28 cellular contexts compared by ENCODE assay signal in genomic region chr11:57728829-57729228, GRCh38. TPM values are rescaled to one million over a fixed set of nuclear protein-coding genes. Genes with fewer than 3 reads are reported as not detected.
A peak's percentile ranks its signal among the peaks of the same experiment; 100 is the strongest.
DNase-seq lines count a peak whose midpoint lies in the region; ATAC-seq and TF ChIP-seq lines count a peak whose summit lies in the region.
"Had no signal": no experiment of that assay in that cellular context is flagged by ENCODE, and none has a peak within 500 bp of the region (broad histone marks: within the 10 kb centered on the region; RNA-seq: fewer than 3 reads in every experiment).

No MANE protein-coding gene starts in this region.

- H3K4me3 ChIP-seq in HUES64 (ENCODE audit: low read length), result no peak overlapping the region
- no peak overlapping the region for H3K4me3 ChIP-seq in uterus
- H3K4me3 ChIP-seq: adrenal gland had no signal

- peak in 1 of 2 donors; percentile 24 for ATAC-seq in activated naive CD4-positive, alpha-beta T cell treated with anti-CD3 and anti-CD28 coated beads, Interleukin-2, amount 50 U/mL, for 72 hours
- ATAC-seq in effector memory CD8-positive, alpha-beta T cell (replicated peaks), result no peak
- ATAC-seq in stimulated activated effector memory CD8-positive, alpha-beta T cell treated with anti-CD3 and anti-CD28 coated beads, Interleukin-12 subunit alpha, Interleukin-12 subunit beta, amount 100 ng/mL, for 72 hours, result peak; percentile 28
- no peak for ATAC-seq in GM21528 (IDR thresholded peaks at IDR 0.05; ENCODE audit: low FRiP score, unreplicated experiment)
- ATAC-seq: right cardiac atrium, SK-N-SH treated with all-trans-retinoic acid at 6 μM for 48 hours had no signal

- TF ChIP-seq CTCF in uterus (IDR thresholded peaks at IDR 0.05), result no peak

- 69% methylated on average over 7 of the region's 7 CpGs for WGBS in HUES64

- TF ChIP-seq POLR2A in uterus (IDR thresholded peaks at IDR 0.05), result no peak

- H3K9me3 Mint-ChIP-seq in activated naive CD4-positive, alpha-beta T cell treated with anti-CD3 and anti-CD28 coated beads, Interleukin-2, amount 50 U/mL, for 72 hours, result no peaks in the 10 kb centered on the region
- H3K9me3 Mint-ChIP-seq in activated naive CD4-positive, alpha-beta T cell treated with anti-CD3 and anti-CD28 coated beads for 36 hours, result no peaks in the 10 kb centered on the region
- H3K9me3 Mint-ChIP-seq in effector memory CD8-positive, alpha-beta T cell, result no peaks in the 10 kb centered on the region
- no peaks in the 10 kb centered on the region for H3K9me3 Mint-ChIP-seq in stimulated activated effector memory CD8-positive, alpha-beta T cell treated with anti-CD3 and anti-CD28 coated beads, Interleukin-12 subunit alpha, Interleukin-12 subunit beta, amount 100 ng/mL, for 72 hours
- H3K9me3 Mint-ChIP-seq: activated T-helper 2 cell treated with anti-CD3 and anti-CD28 coated beads, Interferon-gamma antibody, Interleukin-2, Interleukin-4, amounts not matched to agents 10 μg/mL and 5 μg/mL and 100 μg/mL, durations not matched to agents 14 hours and 24 hours and 36 hours had no signal

- H3K9me3 ChIP-seq in HUES64 (ENCODE audit: insufficient read depth, low read depth, low read length) (no peaks in the 10 kb centered on the region), uterus (no peaks in the 10 kb centered on the region)
- H3K9me3 ChIP-seq: adrenal gland had no signal

- peak overlapping the region; percentile 56 to 72 for H3K27ac Mint-ChIP-seq in activated naive CD4-positive, alpha-beta T cell treated with anti-CD3 and anti-CD28 coated beads, Interleukin-2, amount 50 U/mL, for 72 hours
- H3K27ac Mint-ChIP-seq in activated naive CD4-positive, alpha-beta T cell treated with anti-CD3 and anti-CD28 coated beads for 36 hours, result no peak overlapping the region
- peak overlapping the region; percentile 53 to 85 for H3K27ac Mint-ChIP-seq in effector memory CD8-positive, alpha-beta T cell
- H3K27ac Mint-ChIP-seq in stimulated activated effector memory CD8-positive, alpha-beta T cell treated with anti-CD3 and anti-CD28 coated beads, Interleukin-12 subunit alpha, Interleukin-12 subunit beta, amount 100 ng/mL, for 72 hours, result peak overlapping the region; percentile 81
- H3K27ac Mint-ChIP-seq: activated T-helper 2 cell treated with anti-CD3 and anti-CD28 coated beads, Interferon-gamma antibody, Interleukin-2, Interleukin-4, amounts not matched to agents 10 μg/mL and 5 μg/mL and 100 μg/mL, durations not matched to agents 14 hours and 24 hours and 36 hours had no signal

- no peak for DNase-seq in activated naive CD4-positive, alpha-beta T cell treated with anti-CD3 and anti-CD28 coated beads, Interleukin-2, amount 50 U/mL, for 72 hours (ENCODE audit: low spot score in 2 of 2)
- DNase-seq in activated naive CD4-positive, alpha-beta T cell treated with anti-CD3 and anti-CD28 coated beads for 36 hours, result no peak
- no peak for DNase-seq in effector memory CD8-positive, alpha-beta T cell
- DNase-seq in stimulated activated effector memory CD8-positive, alpha-beta T cell treated with anti-CD3 and anti-CD28 coated beads, Interleukin-12 subunit alpha, Interleukin-12 subunit beta, amount 100 ng/mL, for 72 hours (ENCODE audit: low spot score in 2 of 2), result no peak
- no peak for DNase-seq in uterus
- no peak for DNase-seq in iPS-NIHi7 (ENCODE audit: extremely low spot score)
- DNase-seq: activated CD4-positive, alpha-beta T cell treated with anti-CD3 and anti-CD28 coated beads for 1 hour; adrenal gland; C1 segment of cervical spinal cord; cortex of kidney; EL; kidney glomerular epithelial cell; mammary epithelial cell; MM.1S; NCI-H1436; NCI-H2107; NCI-H510A; right cardiac atrium; stimulated activated CD4-positive, alpha-beta T cell treated with anti-CD3 and anti-CD28 coated beads, Interleukin-12 subunit alpha, Interleukin-12 subunit beta, amount 100 ng/mL, for 4 hours; substantia nigra; T1000 had no signal

- CTCF ChIA-PET in activated naive CD4-positive, alpha-beta T cell treated with anti-CD3 and anti-CD28 coated beads for 36 hours (lab: Charles Lee), result interaction anchor here (1.1 kb wide), 1 partner anchor 72 kb away, joined by 4 read pairs; no protein-coding TSS in a partner anchor

- H3K27ac ChIP-seq in HUES64 (ENCODE audit: low read depth, low read length) (peak overlapping the region; percentile 32; the same call in 1 of the 2 replicates), uterus (no peak overlapping the region)
- H3K27ac ChIP-seq: adrenal gland, RWPE1 had no signal

- H3K36me3 ChIP-seq in HUES64 (ENCODE audit: insufficient read depth, low read length) (peaks cover 10% of the 10 kb centered on the region), uterus (no peaks in the 10 kb centered on the region)
- H3K36me3 ChIP-seq: adrenal gland had no signal

- intact Hi-C loops in activated naive CD4-positive, alpha-beta T cell treated with anti-CD3 and anti-CD28 coated beads for 36 hours (cut with micrococcal nuclease), result no loop called here
- intact Hi-C loops in uterus (cut with DNase I; ENCODE audit: low total_unique reads), result no loop called here

- H3K36me3 Mint-ChIP-seq in activated naive CD4-positive, alpha-beta T cell treated with anti-CD3 and anti-CD28 coated beads, Interleukin-2, amount 50 U/mL, for 72 hours, result no peaks in the 10 kb centered on the region
- H3K36me3 Mint-ChIP-seq in activated naive CD4-positive, alpha-beta T cell treated with anti-CD3 and anti-CD28 coated beads for 36 hours (ENCODE audit: low read depth), result peaks cover 2% of the 10 kb centered on the region
- peaks cover 4% of the 10 kb centered on the region for H3K36me3 Mint-ChIP-seq in effector memory CD8-positive, alpha-beta T cell (ENCODE audit: insufficient read depth)
- H3K36me3 Mint-ChIP-seq in stimulated activated effector memory CD8-positive, alpha-beta T cell treated with anti-CD3 and anti-CD28 coated beads, Interleukin-12 subunit alpha, Interleukin-12 subunit beta, amount 100 ng/mL, for 72 hours, result peaks cover 44% of the 10 kb centered on the region

- H3K27me3 ChIP-seq in HUES64 (ENCODE audit: insufficient read depth, low read length) (no peaks in the 10 kb centered on the region), uterus (no peaks in the 10 kb centered on the region)
- H3K27me3 ChIP-seq: adrenal gland had no signal

- H3K27me3 Mint-ChIP-seq in activated naive CD4-positive, alpha-beta T cell treated with anti-CD3 and anti-CD28 coated beads for 36 hours (ENCODE audit: low read depth), result no peaks in the 10 kb centered on the region
- H3K27me3 Mint-ChIP-seq in effector memory CD8-positive, alpha-beta T cell, result no peaks in the 10 kb centered on the region

- H3K4me1 ChIP-seq in HUES64 (ENCODE audit: insufficient read depth, low read length) (peaks cover 16% of the 10 kb centered on the region; the same call in 1 of the 2 replicates), uterus (no peaks in the 10 kb centered on the region)
- H3K4me1 ChIP-seq: adrenal gland had no signal

- peaks cover 11% of the 10 kb centered on the region for H3K4me1 Mint-ChIP-seq in activated naive CD4-positive, alpha-beta T cell treated with anti-CD3 and anti-CD28 coated beads for 36 hours (ENCODE audit: low read depth)
- peaks cover 0 to 12% of the 10 kb centered on the region in 2 donors for H3K4me1 Mint-ChIP-seq in effector memory CD8-positive, alpha-beta T cell (ENCODE audit: low read depth in 2 of 2)
- peaks cover 6% of the 10 kb centered on the region for H3K4me1 Mint-ChIP-seq in stimulated activated effector memory CD8-positive, alpha-beta T cell treated with anti-CD3 and anti-CD28 coated beads, Interleukin-12 subunit alpha, Interleukin-12 subunit beta, amount 100 ng/mL, for 72 hours

- H3K9ac ChIP-seq in HUES64 (ENCODE audit: low read depth, low read length), result 0 out of 2 replicates have a peak overlapping the region, but pooled peaks have one; percentile 13

- H3K4me3 Mint-ChIP-seq in activated naive CD4-positive, alpha-beta T cell treated with anti-CD3 and anti-CD28 coated beads for 36 hours, result no peak overlapping the region
- H3K4me3 Mint-ChIP-seq in effector memory CD8-positive, alpha-beta T cell, result no peak overlapping the region
- no peak overlapping the region for H3K4me3 Mint-ChIP-seq in stimulated activated effector memory CD8-positive, alpha-beta T cell treated with anti-CD3 and anti-CD28 coated beads, Interleukin-12 subunit alpha, Interleukin-12 subunit beta, amount 100 ng/mL, for 72 hours

RNA-seq across cellular contexts. Expression of gene SELENOH, which starts 12.5 kb away (rescaled TPM):
- 100 to 1,000 TPM; 156 to 237 TPM for total RNA-seq in activated naive CD4-positive, alpha-beta T cell treated with anti-CD3 and anti-CD28 coated beads, Interleukin-2, amount 50 U/mL, for 72 hours
- 100 to 1,000 TPM; 249 to 282 TPM for total RNA-seq in activated naive CD4-positive, alpha-beta T cell treated with anti-CD3 and anti-CD28 coated beads for 36 hours
- 211 TPM for polyA plus RNA-seq in HUES64 (2013, experiment 1 of 2)
- 188 TPM for polyA plus RNA-seq in HUES64 (2013, experiment 2 of 2)
- total RNA-seq in uterus, result 100 to 1,000 TPM in 2 of 4 donors, 10 to 100 TPM in 2; 78.3 to 475 (median 105) TPM

RNA-seq across cellular contexts. Expression of gene TMX2, which starts 16.4 kb away (rescaled TPM):
- 10 to 100 TPM; 51.1 to 52.7 TPM for total RNA-seq in activated naive CD4-positive, alpha-beta T cell treated with anti-CD3 and anti-CD28 coated beads, Interleukin-2, amount 50 U/mL, for 72 hours
- total RNA-seq in activated naive CD4-positive, alpha-beta T cell treated with anti-CD3 and anti-CD28 coated beads for 36 hours, result 10 to 100 TPM; 49.8 to 54.7 TPM
- polyA plus RNA-seq in HUES64 (2013, experiment 1 of 2), result 78.9 TPM
- polyA plus RNA-seq in HUES64 (2013, experiment 2 of 2), result 70.8 TPM
- 10 to 100 TPM; 23.3 to 62.1 (median 49.8) TPM for total RNA-seq in uterus

RNA-seq across cellular contexts. Expression of gene MED19, which starts 16.8 kb away (rescaled TPM):
- total RNA-seq in activated naive CD4-positive, alpha-beta T cell treated with anti-CD3 and anti-CD28 coated beads, Interleukin-2, amount 50 U/mL, for 72 hours, result 10 to 100 TPM; 10.6 to 11.2 TPM
- total RNA-seq in activated naive CD4-positive, alpha-beta T cell treated with anti-CD3 and anti-CD28 coated beads for 36 hours, result 1 to 10 TPM; 8.2 to 9.0 TPM
- polyA plus RNA-seq in HUES64 (2013, experiment 1 of 2), result 18.1 TPM
- polyA plus RNA-seq in HUES64 (2013, experiment 2 of 2), result 23.7 TPM
- 10 to 100 TPM in 1 of 4 donors, 1 to 10 TPM in 3; 5.9 to 11.3 (median 9.1) TPM for total RNA-seq in uterus

RNA-seq across cellular contexts. Expression of gene BTBD18, which starts 22.8 kb away (rescaled TPM):
- total RNA-seq in activated naive CD4-positive, alpha-beta T cell treated with anti-CD3 and anti-CD28 coated beads, Interleukin-2, amount 50 U/mL, for 72 hours, result not detected
- not detected for total RNA-seq in activated naive CD4-positive, alpha-beta T cell treated with anti-CD3 and anti-CD28 coated beads for 36 hours
- polyA plus RNA-seq in HUES64 (2013, experiment 1 of 2), result not detected
- not detected for polyA plus RNA-seq in HUES64 (2013, experiment 2 of 2)
- total RNA-seq in uterus, result not detected
- total RNA-seq: activated T-helper 2 cell treated with anti-CD3 and anti-CD28 coated beads, Interferon-gamma antibody, Interleukin-2, Interleukin-4, amounts not matched to agents 10 μg/mL and 5 μg/mL and 100 μg/mL, durations not matched to agents 14 hours and 24 hours and 36 hours; adrenal gland; mammary epithelial cell; myocyte; omental fat pad; right cardiac atrium had no signal
- polyA plus RNA-seq: adrenal gland, mammary epithelial cell had no signal

RNA-seq across cellular contexts. Expression of gene CTNND1, which starts 32.8 kb away (rescaled TPM):
- total RNA-seq in activated naive CD4-positive, alpha-beta T cell treated with anti-CD3 and anti-CD28 coated beads, Interleukin-2, amount 50 U/mL, for 72 hours, result 10 to 100 TPM; 10.4 to 19.7 TPM
- 1 to 10 TPM; 5.5 to 8.5 TPM for total RNA-seq in activated naive CD4-positive, alpha-beta T cell treated with anti-CD3 and anti-CD28 coated beads for 36 hours
- polyA plus RNA-seq in HUES64 (2013, experiment 1 of 2), result 81.3 TPM
- 89.6 TPM for polyA plus RNA-seq in HUES64 (2013, experiment 2 of 2)
- 100 to 1,000 TPM in 3 of 4 donors, 10 to 100 TPM in 1; 54.1 to 226 (median 166) TPM for total RNA-seq in uterus
